ENCODE assay signal across 9 cellular contexts in the genomic region with DNA sequence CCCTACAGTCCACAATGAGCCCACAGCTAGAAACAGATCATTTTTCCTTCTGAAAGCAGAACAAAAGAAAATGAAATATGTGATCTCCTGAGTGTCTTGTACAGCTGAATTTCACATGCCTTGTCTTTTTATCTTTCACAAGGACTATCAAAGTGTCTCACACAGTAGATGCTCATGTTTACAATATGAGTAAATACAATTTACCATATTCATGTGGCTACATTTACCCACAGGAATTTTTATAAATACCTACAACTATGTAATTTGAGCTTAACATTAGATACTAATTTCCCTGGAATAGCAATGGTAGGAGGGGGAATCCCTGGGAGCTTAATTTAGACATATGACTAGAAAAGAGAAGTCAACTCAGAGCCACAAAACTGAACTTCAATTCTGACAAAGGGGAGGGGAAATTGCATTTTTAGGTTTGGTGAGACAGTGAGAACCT.
DNase-seq lines count a peak whose midpoint lies in the region; ATAC-seq and TF ChIP-seq lines count a peak whose summit lies in the region.
"Had no signal": no experiment of that assay in that cellular context is flagged by ENCODE, and none has a peak within 500 bp of the region (broad histone marks: within the 10 kb centered on the region; RNA-seq: fewer than 3 reads in every experiment).

No MANE protein-coding gene starts in this region.

- no peaks in the 10 kb centered on the region for H3K27me3 ChIP-seq in suprapubic skin
- H3K27me3 ChIP-seq: testis had no signal

- peak; percentile 85 for DNase-seq in LHCN-M2 (ENCODE audit: low read depth)
- DNase-seq in mesothelial cell of epicardium (ENCODE audit: low spot score in 2 of 2, unreplicated experiment in 2 of 2) = no peak
- DNase-seq in suprapubic skin (ENCODE audit: low spot score in 2 of 2) = no peak
- no peak for DNase-seq in MV-4-11 (lab: John Stamatoyannopoulos, UW)
- no peak for DNase-seq in effector CD4-positive, alpha-beta T cell
- no peak for DNase-seq in stimulated activated naive CD8-positive, alpha-beta T cell treated with anti-CD3 and anti-CD28 coated beads, Interleukin-15, Interleukin-2, amounts not matched to agents 100 U/mL and 50 U/mL, for 24 hours
- DNase-seq: testis had no signal

- H3K36me3 Mint-ChIP-seq in mesothelial cell of epicardium = no peaks in the 10 kb centered on the region

- peaks cover 20% of the 10 kb centered on the region for H3K4me1 Mint-ChIP-seq in mesothelial cell of epicardium

- no peak overlapping the region for H3K4me3 Mint-ChIP-seq in mesothelial cell of epicardium

- ATAC-seq in GM18861 (IDR thresholded peaks at IDR 0.05; ENCODE audit: unreplicated experiment) = peak; percentile 38
- peak; percentile 48 for ATAC-seq in HG02588 (IDR thresholded peaks at IDR 0.05; ENCODE audit: unreplicated experiment)
- ATAC-seq in stimulated activated naive CD8-positive, alpha-beta T cell treated with anti-CD3 and anti-CD28 coated beads, Interleukin-15, Interleukin-2, amounts not matched to agents 100 U/mL and 50 U/mL, for 24 hours = no peak

- no peak for TF ChIP-seq CTCF in mesothelial cell of epicardium (IDR thresholded peaks at IDR 0.05; ENCODE audit: unreplicated experiment)
- TF ChIP-seq CTCF in suprapubic skin (IDR thresholded peaks at IDR 0.05) = no peak

- H3K27ac ChIP-seq in suprapubic skin = no peak overlapping the region
- H3K27ac ChIP-seq: testis had no signal

- H3K9me3 Mint-ChIP-seq in mesothelial cell of epicardium = no peaks in the 10 kb centered on the region

- no peak for TF ChIP-seq POLR2A in suprapubic skin (IDR thresholded peaks at IDR 0.05)

- no peaks in the 10 kb centered on the region for H3K27me3 Mint-ChIP-seq in mesothelial cell of epicardium (ENCODE audit: low read depth)

- no peaks in the 10 kb centered on the region for H3K36me3 ChIP-seq in suprapubic skin

- no peak for TF ChIP-seq EP300 in suprapubic skin (IDR thresholded peaks at IDR 0.05)

- no peak overlapping the region for H3K4me3 ChIP-seq in suprapubic skin
- H3K4me3 ChIP-seq: testis had no signal

- no peaks in the 10 kb centered on the region for H3K4me1 ChIP-seq in suprapubic skin
- H3K4me1 ChIP-seq: testis had no signal

- H3K27ac Mint-ChIP-seq in mesothelial cell of epicardium = peak overlapping the region; percentile 72

- no peaks in the 10 kb centered on the region for H3K9me3 ChIP-seq in suprapubic skin
- H3K9me3 ChIP-seq: testis had no signal
